ENCODE assay signal across 36 cellular contexts in genomic region chr14:84533181-84533580, GRCh38.
"Had no signal": no experiment of that assay in that cellular context is flagged by ENCODE, and none has a peak within 500 bp of the region (broad histone marks: within the 10 kb centered on the region; RNA-seq: fewer than 3 reads in every experiment).

No MANE protein-coding gene starts in this region.

- H3K27ac ChIP-seq: adrenal gland, body of pancreas, cardiac muscle cell, VCaP had no signal

- H3K36me3 ChIP-seq: adrenal gland, cardiac muscle cell had no signal

- H3K9me3 Mint-ChIP-seq: activated CD4-positive, alpha-beta T cell treated with anti-CD3 and anti-CD28 coated beads, Interleukin-2, amount 10 ng/mL, durations not matched to agents 24 days and 14 days had no signal

- H3K27ac Mint-ChIP-seq: activated B cell treated with CpG ODN at 0.5 μM for 24 hours; activated CD4-positive, alpha-beta memory T cell treated with anti-CD3 and anti-CD28 coated beads for 36 hours; activated CD4-positive, alpha-beta T cell treated with anti-CD3 and anti-CD28 coated beads, Interleukin-2, amount 10 ng/mL, durations not matched to agents 24 days and 14 days; activated CD8-positive, alpha-beta T cell treated with anti-CD3 and anti-CD28 coated beads for 36 hours; activated naive CD4-positive, alpha-beta T cell treated with anti-CD3 and anti-CD28 coated beads for 36 hours; activated naive CD4-positive, alpha-beta T cell treated with anti-CD3 and anti-CD28 coated beads, Interleukin-2, amount 50 U/mL, for 72 hours; activated naive CD8-positive, alpha-beta T cell treated with anti-CD3 and anti-CD28 coated beads for 36 hours; activated T-cell treated with anti-CD3 and anti-CD28 coated beads, Interleukin-2, amount 50 U/mL, for 72 hours; activated T-helper 1 cell treated with anti-CD3 and anti-CD28 coated beads, Interleukin-12 subunit alpha, Interleukin-12 subunit beta, Interleukin-2, Interleukin-4 antibody, amounts not matched to agents 30 ng/mL and 10 ng/mL and 1 ng/mL, durations not matched to agents 14 hours and 24 hours and 36 hours; activated T-helper 17 cell treated with anti-CD3 and anti-CD28 coated beads, Interleukin-2, amount 50 U/mL, for 72 hours; T-helper 1 cell treated with Interleukin-12 subunit alpha and Interleukin-12 subunit beta and Interleukin-4 antibody, amounts not matched to agents 30 μg/mL and 1 μg/mL, for 36 hours; T-helper 2 cell treated with Interferon-gamma antibody and Interleukin-4, amounts not matched to agents 5 μg/mL and 100 μg/mL, for 36 hours had no signal

- H3K27me3 ChIP-seq: adrenal gland, body of pancreas, cardiac muscle cell had no signal

- H3K4me1 ChIP-seq: body of pancreas had no signal

- H3K4me3 Mint-ChIP-seq: activated B cell treated with CpG ODN at 0.5 μM for 24 hours; activated CD4-positive, alpha-beta memory T cell treated with anti-CD3 and anti-CD28 coated beads for 36 hours; activated CD4-positive, alpha-beta T cell treated with anti-CD3 and anti-CD28 coated beads, Interleukin-2, amount 10 ng/mL, durations not matched to agents 24 days and 14 days; activated CD8-positive, alpha-beta T cell treated with anti-CD3 and anti-CD28 coated beads for 36 hours; activated naive CD4-positive, alpha-beta T cell treated with anti-CD3 and anti-CD28 coated beads for 36 hours; activated naive CD8-positive, alpha-beta T cell treated with anti-CD3 and anti-CD28 coated beads for 36 hours; activated T-cell treated with anti-CD3 and anti-CD28 coated beads, Interleukin-2, amount 50 U/mL, for 4 hours; activated T-cell treated with anti-CD3 and anti-CD28 coated beads, Interleukin-2, amount 50 U/mL, for 72 hours; activated T-helper 1 cell treated with anti-CD3 and anti-CD28 coated beads, Interleukin-12 subunit alpha, Interleukin-12 subunit beta, Interleukin-2, Interleukin-4 antibody, amounts not matched to agents 30 ng/mL and 10 ng/mL and 1 ng/mL, durations not matched to agents 14 hours and 24 hours and 36 hours; activated T-helper 17 cell treated with anti-CD3 and anti-CD28 coated beads, Interleukin-2, amount 50 U/mL, for 72 hours; central memory CD8-positive, alpha-beta T cell; T-helper 1 cell treated with Interleukin-12 subunit alpha and Interleukin-12 subunit beta and Interleukin-4 antibody, amounts not matched to agents 30 μg/mL and 1 μg/mL, for 36 hours; T-helper 2 cell treated with Interferon-gamma antibody and Interleukin-4, amounts not matched to agents 5 μg/mL and 100 μg/mL, for 36 hours had no signal

- H3K4me3 ChIP-seq: adrenal gland, body of pancreas, cardiac muscle cell had no signal

- H3K9me3 ChIP-seq: body of pancreas had no signal

- DNase-seq: activated B cell treated with CpG ODN at 0.5 μM for 24 hours; activated CD4-positive, alpha-beta memory T cell treated with anti-CD3 and anti-CD28 coated beads for 36 hours; activated CD4-positive, alpha-beta T cell treated with anti-CD3 and anti-CD28 coated beads for 4 hours; activated CD4-positive, alpha-beta T cell treated with anti-CD3 and anti-CD28 coated beads, Interleukin-2, amount 10 ng/mL, durations not matched to agents 24 days and 14 days; activated CD4-positive, alpha-beta T cell treated with anti-CD3 and anti-CD28 coated beads, Interleukin-2, amount 50 U/mL, for 1 hour; activated CD4-positive, alpha-beta T cell treated with anti-CD3 and anti-CD28 coated beads, Interleukin-2, amount 50 U/mL, for 4 hours; activated CD4-positive, CD25-positive, alpha-beta regulatory T cell treated with anti-CD3 and anti-CD28 coated beads, Interleukin-2, amount 50 U/mL, for 72 hours; activated CD8-positive, alpha-beta memory T cell treated with anti-CD3 and anti-CD28 coated beads, Interleukin-2, amount 50 U/mL, for 4 hours; activated CD8-positive, alpha-beta T cell treated with anti-CD3 and anti-CD28 coated beads for 36 hours; activated effector memory CD4-positive, alpha-beta T cell treated with anti-CD3 and anti-CD28 coated beads, Interleukin-2, amount 50 U/mL, for 16 hours; activated gamma-delta T cell treated with Interleukin-2 at 50 U/mL for 16 hours; activated naive CD4-positive, alpha-beta T cell; activated naive CD4-positive, alpha-beta T cell treated with anti-CD3 and anti-CD28 coated beads for 36 hours; activated naive CD4-positive, alpha-beta T cell treated with anti-CD3 and anti-CD28 coated beads, Interleukin-2, amount 50 U/mL, for 16 hours; activated naive CD8-positive, alpha-beta T cell treated with anti-CD3 and anti-CD28 coated beads for 36 hours; activated T-cell treated with anti-CD3 and anti-CD28 coated beads for 4 hours; activated T-cell treated with anti-CD3 and anti-CD28 coated beads, Interleukin-2, amount 50 U/mL, for 1 hour; activated T-cell treated with anti-CD3 and anti-CD28 coated beads, Interleukin-2, amount 50 U/mL, for 4 hours; activated T-cell treated with anti-CD3 and anti-CD28 coated beads, Interleukin-2, amount 50 U/mL, for 72 hours; adrenal gland; amniotic stem cell; aorta; body of pancreas; caudate nucleus; cerebellar nuclear complex; T-helper 1 cell; T-helper 2 cell; T-helper 9 cell had no signal

- H3K4me1 Mint-ChIP-seq: activated B cell treated with CpG ODN at 0.5 μM for 24 hours; activated CD4-positive, alpha-beta T cell treated with anti-CD3 and anti-CD28 coated beads, Interleukin-2, amount 10 ng/mL, durations not matched to agents 24 days and 14 days; activated naive CD8-positive, alpha-beta T cell treated with anti-CD3 and anti-CD28 coated beads for 36 hours; activated T-helper 17 cell treated with anti-CD3 and anti-CD28 coated beads, Interleukin-2, amount 50 U/mL, for 72 hours; central memory CD8-positive, alpha-beta T cell had no signal

- H3K36me3 Mint-ChIP-seq: activated CD4-positive, alpha-beta memory T cell treated with anti-CD3 and anti-CD28 coated beads for 36 hours; activated naive CD4-positive, alpha-beta T cell treated with anti-CD3 and anti-CD28 coated beads, Interleukin-2, amount 50 U/mL, for 72 hours; activated naive CD8-positive, alpha-beta T cell treated with anti-CD3 and anti-CD28 coated beads for 36 hours had no signal

- H3K27me3 Mint-ChIP-seq: activated B cell treated with CpG ODN at 0.5 μM for 24 hours; activated CD4-positive, alpha-beta memory T cell treated with anti-CD3 and anti-CD28 coated beads for 36 hours; activated CD4-positive, alpha-beta T cell treated with anti-CD3 and anti-CD28 coated beads, Interleukin-2, amount 10 ng/mL, durations not matched to agents 24 days and 14 days; activated CD8-positive, alpha-beta T cell treated with anti-CD3 and anti-CD28 coated beads for 36 hours; activated naive CD8-positive, alpha-beta T cell treated with anti-CD3 and anti-CD28 coated beads for 36 hours; activated T-helper 17 cell treated with anti-CD3 and anti-CD28 coated beads, Interleukin-2, amount 50 U/mL, for 72 hours; central memory CD8-positive, alpha-beta T cell had no signal
